In genomic region chr13:50634339-50634738, GRCh38 we compare ENCODE assay signal across 31 cellular contexts.
"Had no signal": no experiment of that assay in that cellular context is flagged by ENCODE, and none has a peak within 500 bp of the region (broad histone marks: within the 10 kb centered on the region; RNA-seq: fewer than 3 reads in every experiment).

No MANE protein-coding gene starts in this region.

- H3K9me3 Mint-ChIP-seq: activated CD4-positive, alpha-beta T cell treated with anti-CD3 and anti-CD28 coated beads, Interleukin-2, amount 10 ng/mL, durations not matched to agents 7 days and 5 days; activated naive CD8-positive, alpha-beta T cell treated with anti-CD3 and anti-CD28 coated beads, Interleukin-2, amount 50 U/mL, for 24 hours; activated T-cell treated with anti-CD3 and anti-CD28 coated beads, Interleukin-2, amount 50 U/mL, for 24 hours; activated T-helper 2 cell treated with anti-CD3 and anti-CD28 coated beads, Interferon-gamma antibody, Interleukin-2, Interleukin-4, amounts not matched to agents 10 μg/mL and 5 μg/mL and 100 μg/mL, durations not matched to agents 14 hours and 24 hours and 36 hours; T-helper 1 cell treated with Interleukin-12 subunit alpha and Interleukin-12 subunit beta and Interleukin-4 antibody, amounts not matched to agents 30 μg/mL and 1 μg/mL, for 36 hours; T-helper 2 cell treated with Interferon-gamma antibody and Interleukin-4, amounts not matched to agents 5 μg/mL and 100 μg/mL, for 36 hours had no signal

- H3K27me3 ChIP-seq: Peyer's patch, SJSA1 had no signal

- H3K27ac Mint-ChIP-seq: activated CD4-positive, alpha-beta T cell treated with anti-CD3 and anti-CD28 coated beads for 36 hours; activated CD4-positive, alpha-beta T cell treated with anti-CD3 and anti-CD28 coated beads, Interleukin-2, amount 10 ng/mL, durations not matched to agents 7 days and 5 days; activated CD8-positive, alpha-beta T cell treated with anti-CD3 and anti-CD28 coated beads, Interleukin-2, amount 10 ng/mL, durations not matched to agents 7 days and 5 days; activated naive CD8-positive, alpha-beta T cell; activated naive CD8-positive, alpha-beta T cell treated with anti-CD3 and anti-CD28 coated beads, Interleukin-2, amount 50 U/mL, for 24 hours; activated T-cell treated with anti-CD3 and anti-CD28 coated beads, Interleukin-2, amount 50 U/mL, for 24 hours; activated T-helper 2 cell treated with anti-CD3 and anti-CD28 coated beads, Interferon-gamma antibody, Interleukin-2, Interleukin-4, amounts not matched to agents 10 μg/mL and 5 μg/mL and 100 μg/mL, durations not matched to agents 14 hours and 24 hours and 36 hours; brain; T-helper 1 cell treated with Interleukin-12 subunit alpha and Interleukin-12 subunit beta and Interleukin-4 antibody, amounts not matched to agents 30 μg/mL and 1 μg/mL, for 36 hours; T-helper 2 cell treated with Interferon-gamma antibody and Interleukin-4, amounts not matched to agents 5 μg/mL and 100 μg/mL, for 36 hours had no signal

- H3K36me3 ChIP-seq: Peyer's patch, SJSA1 had no signal

- H3K4me1 ChIP-seq: Peyer's patch had no signal

- H3K4me1 Mint-ChIP-seq: activated CD4-positive, alpha-beta T cell treated with anti-CD3 and anti-CD28 coated beads, Interleukin-2, amount 10 ng/mL, durations not matched to agents 7 days and 5 days had no signal

- FAIRE-seq: TTC549 had no signal

- DNase-seq: activated CD4-positive, alpha-beta T cell treated with anti-CD3 and anti-CD28 coated beads for 36 hours; activated CD4-positive, alpha-beta T cell treated with anti-CD3 and anti-CD28 coated beads, Interleukin-2, amount 10 ng/mL, durations not matched to agents 7 days and 5 days; activated CD4-positive, alpha-beta T cell treated with anti-CD3 and anti-CD28 coated beads, Interleukin-2, amount 50 U/mL, for 48 hours; activated CD8-positive, alpha-beta T cell treated with anti-CD3 and anti-CD28 coated beads, Interleukin-2, amount 10 ng/mL, durations not matched to agents 7 days and 5 days; activated gamma-delta T cell; activated naive CD4-positive, alpha-beta T cell treated with Interleukin-2 at 50 U/mL for 16 hours; activated naive CD8-positive, alpha-beta T cell treated with anti-CD3 and anti-CD28 coated beads, Interleukin-2, amount 50 U/mL, for 24 hours; activated T-cell treated with anti-CD3 and anti-CD28 coated beads, Interleukin-2, amount 50 U/mL, for 24 hours; anterior cingulate cortex; central memory CD4-positive, alpha-beta T cell; NCI-H1105 treated with DMSO at 0.1 percent for 48 hours; NCI-H1436; NCI-H1694; NCI-H1930; NCI-H2081 treated with DMSO at 0.1 percent for 48 hours; NCI-H226; NCI-H446 treated with DMSO at 0.1 percent for 48 hours; NCI-H524; PC-3; Peyer's patch; RPMI8226; SHP77 treated with DMSO at 0.1 percent for 48 hours; SK-N-SH had no signal

- H3K27ac ChIP-seq: SJSA1 had no signal

- H3K4me3 Mint-ChIP-seq: activated CD4-positive, alpha-beta T cell treated with anti-CD3 and anti-CD28 coated beads for 36 hours; activated CD4-positive, alpha-beta T cell treated with anti-CD3 and anti-CD28 coated beads, Interleukin-2, amount 10 ng/mL, durations not matched to agents 7 days and 5 days; activated CD8-positive, alpha-beta T cell treated with anti-CD3 and anti-CD28 coated beads, Interleukin-2, amount 10 ng/mL, durations not matched to agents 7 days and 5 days; activated naive CD8-positive, alpha-beta T cell; activated naive CD8-positive, alpha-beta T cell treated with anti-CD3 and anti-CD28 coated beads, Interleukin-2, amount 50 U/mL, for 24 hours; activated T-cell treated with anti-CD3 and anti-CD28 coated beads, Interleukin-2, amount 50 U/mL, for 24 hours; brain; T-helper 1 cell treated with Interleukin-12 subunit alpha and Interleukin-12 subunit beta and Interleukin-4 antibody, amounts not matched to agents 30 μg/mL and 1 μg/mL, for 36 hours; T-helper 2 cell treated with Interferon-gamma antibody and Interleukin-4, amounts not matched to agents 5 μg/mL and 100 μg/mL, for 36 hours had no signal

- H3K4me3 ChIP-seq: Peyer's patch, SJSA1 had no signal

- H3K9ac ChIP-seq: SK-N-SH had no signal

- H3K27me3 Mint-ChIP-seq: activated CD4-positive, alpha-beta T cell treated with anti-CD3 and anti-CD28 coated beads for 36 hours; activated naive CD8-positive, alpha-beta T cell; activated T-cell treated with anti-CD3 and anti-CD28 coated beads, Interleukin-2, amount 50 U/mL, for 24 hours had no signal

- H3K9me3 ChIP-seq: Peyer's patch, SJSA1, SK-N-SH had no signal

- H3K4me2 ChIP-seq: SK-N-SH had no signal

- H3K9me2 ChIP-seq: SK-N-SH had no signal

- ATAC-seq: activated CD4-positive, alpha-beta T cell treated with anti-CD3 and anti-CD28 coated beads for 36 hours; activated CD4-positive, CD25-positive, alpha-beta regulatory T cell treated with anti-CD3 and anti-CD28 coated beads, Interleukin-2, amount 50 U/mL, for 24 hours; activated CD8-positive, alpha-beta T cell treated with anti-CD3 and anti-CD28 coated beads, Interleukin-2, amount 10 ng/mL, durations not matched to agents 7 days and 5 days; activated naive CD8-positive, alpha-beta T cell treated with anti-CD3 and anti-CD28 coated beads, Interleukin-2, amount 50 U/mL, for 24 hours; PC-3 had no signal

- H3K36me3 Mint-ChIP-seq: activated naive CD8-positive, alpha-beta T cell; brain had no signal
